1 cellular context compared by ENCODE assay signal in genomic region chr19:46620716-46621115, GRCh38.
TF ChIP-seq lines count a peak whose summit lies in the region.

No MANE protein-coding gene starts in this region.

TF ChIP-seq in GM23338, 12 proteins besides CTCF, POLR2A, EP300 and RAD21 (continued from another document):
- TF ChIP-seq ZNF462 (CRISPR knock-in tag; IDR thresholded peaks at IDR 0.05) (no peak), EZH2 (IDR thresholded peaks at IDR 0.05; ENCODE audit: low read depth, unreplicated experiment) (no peak)
- TF ChIP-seq, protein P1, sequence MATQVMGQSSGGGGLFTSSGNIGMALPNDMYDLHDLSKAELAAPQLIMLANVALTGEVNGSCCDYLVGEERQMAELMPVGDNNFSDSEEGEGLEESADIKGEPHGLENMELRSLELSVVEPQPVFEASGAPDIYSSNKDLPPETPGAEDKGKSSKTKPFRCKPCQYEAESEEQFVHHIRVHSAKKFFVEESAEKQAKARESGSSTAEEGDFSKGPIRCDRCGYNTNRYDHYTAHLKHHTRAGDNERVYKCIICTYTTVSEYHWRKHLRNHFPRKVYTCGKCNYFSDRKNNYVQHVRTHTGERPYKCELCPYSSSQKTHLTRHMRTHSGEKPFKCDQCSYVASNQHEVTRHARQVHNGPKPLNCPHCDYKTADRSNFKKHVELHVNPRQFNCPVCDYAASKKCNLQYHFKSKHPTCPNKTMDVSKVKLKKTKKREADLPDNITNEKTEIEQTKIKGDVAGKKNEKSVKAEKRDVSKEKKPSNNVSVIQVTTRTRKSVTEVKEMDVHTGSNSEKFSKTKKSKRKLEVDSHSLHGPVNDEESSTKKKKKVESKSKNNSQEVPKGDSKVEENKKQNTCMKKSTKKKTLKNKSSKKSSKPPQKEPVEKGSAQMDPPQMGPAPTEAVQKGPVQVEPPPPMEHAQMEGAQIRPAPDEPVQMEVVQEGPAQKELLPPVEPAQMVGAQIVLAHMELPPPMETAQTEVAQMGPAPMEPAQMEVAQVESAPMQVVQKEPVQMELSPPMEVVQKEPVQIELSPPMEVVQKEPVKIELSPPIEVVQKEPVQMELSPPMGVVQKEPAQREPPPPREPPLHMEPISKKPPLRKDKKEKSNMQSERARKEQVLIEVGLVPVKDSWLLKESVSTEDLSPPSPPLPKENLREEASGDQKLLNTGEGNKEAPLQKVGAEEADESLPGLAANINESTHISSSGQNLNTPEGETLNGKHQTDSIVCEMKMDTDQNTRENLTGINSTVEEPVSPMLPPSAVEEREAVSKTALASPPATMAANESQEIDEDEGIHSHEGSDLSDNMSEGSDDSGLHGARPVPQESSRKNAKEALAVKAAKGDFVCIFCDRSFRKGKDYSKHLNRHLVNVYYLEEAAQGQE (IDR thresholded peaks at IDR 0.05; ENCODE audit: unreplicated experiment), result no peak
